Comparison of ENCODE assay signal across 16 cellular contexts in genomic region chr2:10759151-10759714, GRCh38.
"Had no signal": no experiment of that assay in that cellular context is flagged by ENCODE, and none has a peak within 500 bp of the region (broad histone marks: within the 10 kb centered on the region; RNA-seq: fewer than 3 reads in every experiment).

No MANE protein-coding gene starts in this region.

- H3K4me3 ChIP-seq: body of pancreas, tibial nerve had no signal

- H3K9me3 Mint-ChIP-seq: activated CD4-positive, alpha-beta memory T cell treated with anti-CD3 and anti-CD28 coated beads for 36 hours; activated naive CD8-positive, alpha-beta T cell treated with anti-CD3 and anti-CD28 coated beads, Interleukin-2, amount 10 ng/mL, durations not matched to agents 7 days and 5 days; nephron; T-helper 2 cell treated with Interferon-gamma antibody and Interleukin-4, amounts not matched to agents 5 μg/mL and 100 μg/mL, for 36 hours had no signal

- H3K36me3 ChIP-seq: tibial nerve had no signal

- H3K27ac Mint-ChIP-seq: activated CD4-positive, alpha-beta memory T cell treated with anti-CD3 and anti-CD28 coated beads for 36 hours; activated naive CD8-positive, alpha-beta T cell treated with anti-CD3 and anti-CD28 coated beads, Interleukin-2, amount 10 ng/mL, durations not matched to agents 7 days and 5 days; nephron; progenitor cell of endocrine pancreas; T-helper 2 cell treated with Interferon-gamma antibody and Interleukin-4, amounts not matched to agents 5 μg/mL and 100 μg/mL, for 36 hours had no signal

- DNase-seq: activated CD4-positive, alpha-beta memory T cell treated with anti-CD3 and anti-CD28 coated beads for 36 hours; activated naive CD4-positive, alpha-beta T cell treated with Interleukin-2 at 50 U/mL for 16 hours; activated naive CD8-positive, alpha-beta T cell treated with anti-CD3 and anti-CD28 coated beads, Interleukin-2, amount 10 ng/mL, durations not matched to agents 7 days and 5 days; amygdala; body of pancreas; caudate nucleus; head of caudate nucleus; left ventricle myocardium superior; occipital lobe; stimulated activated CD4-positive, alpha-beta T cell treated with anti-CD3 and anti-CD28 coated beads, Interleukin-2, amount 100 ng/mL, for 24 hours; stimulated activated naive CD8-positive, alpha-beta T cell treated with anti-CD3 and anti-CD28 coated beads, Interleukin-15, Interleukin-2, amounts not matched to agents 100 U/mL and 50 U/mL, for 24 hours; substantia nigra had no signal

- H3K27me3 ChIP-seq: body of pancreas, tibial nerve had no signal

- ATAC-seq: body of pancreas; left ventricle myocardium superior; stimulated activated naive CD8-positive, alpha-beta T cell treated with anti-CD3 and anti-CD28 coated beads, Interleukin-15, Interleukin-2, amounts not matched to agents 100 U/mL and 50 U/mL, for 24 hours had no signal

- H3K36me3 Mint-ChIP-seq: activated CD4-positive, alpha-beta memory T cell treated with anti-CD3 and anti-CD28 coated beads for 36 hours; activated naive CD8-positive, alpha-beta T cell treated with anti-CD3 and anti-CD28 coated beads, Interleukin-2, amount 10 ng/mL, durations not matched to agents 7 days and 5 days had no signal

- H3K4me1 ChIP-seq: body of pancreas had no signal

- H3K4me3 Mint-ChIP-seq: activated CD4-positive, alpha-beta memory T cell treated with anti-CD3 and anti-CD28 coated beads for 36 hours; activated naive CD8-positive, alpha-beta T cell treated with anti-CD3 and anti-CD28 coated beads, Interleukin-2, amount 10 ng/mL, durations not matched to agents 7 days and 5 days; nephron; T-helper 2 cell treated with Interferon-gamma antibody and Interleukin-4, amounts not matched to agents 5 μg/mL and 100 μg/mL, for 36 hours had no signal

- H3K27ac ChIP-seq: body of pancreas, tibial nerve had no signal

- H3K4me1 Mint-ChIP-seq: activated naive CD8-positive, alpha-beta T cell treated with anti-CD3 and anti-CD28 coated beads, Interleukin-2, amount 10 ng/mL, durations not matched to agents 7 days and 5 days; nephron had no signal

- H3K9me3 ChIP-seq: body of pancreas, tibial nerve had no signal
